Comparison of ENCODE assay signal across 24 cellular contexts in the genomic region with DNA sequence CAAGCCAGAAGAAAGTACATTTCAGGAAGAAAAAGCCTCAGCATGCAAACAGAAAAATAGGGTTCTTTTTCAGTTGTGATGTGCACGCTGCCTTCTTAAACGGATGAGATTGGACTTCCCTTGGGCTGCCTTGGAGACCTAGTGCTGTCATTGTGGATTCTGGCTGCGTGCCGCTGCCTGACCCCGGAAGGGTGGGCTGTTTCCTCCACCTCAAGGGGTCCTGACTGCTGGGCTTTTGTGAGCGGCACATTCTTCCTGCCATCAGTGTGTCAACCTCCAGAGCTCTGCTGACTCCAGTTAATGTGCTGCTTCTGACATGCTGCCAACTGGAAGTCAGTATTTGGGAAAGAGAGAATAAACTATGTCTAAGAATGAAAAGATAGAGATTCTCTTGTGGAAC.
"Had no signal": no experiment of that assay in that cellular context is flagged by ENCODE, and none has a peak within 500 bp of the region (broad histone marks: within the 10 kb centered on the region; RNA-seq: fewer than 3 reads in every experiment).

No MANE protein-coding gene starts in this region.

- H3K9me3 ChIP-seq: adrenal gland, gastroesophageal sphincter, heart left ventricle, mucosa of descending colon, prostate gland, right atrium auricular region, tibial nerve, uterus had no signal

- H3K27me3 Mint-ChIP-seq: activated CD4-positive, alpha-beta memory T cell treated with anti-CD3 and anti-CD28 coated beads, Interleukin-2, amount 10 ng/mL, durations not matched to agents 7 days and 5 days; activated CD4-positive, alpha-beta T cell treated with anti-CD3 and anti-CD28 coated beads for 36 hours; dendritic cell treated with granulocyte-macrophage colony-stimulating factor and Interleukin-4, amounts not matched to agents 40 ng/mL and 50 ng/mL, for 4 days; naive B cell; stimulated activated naive CD8-positive, alpha-beta T cell treated with anti-CD3 and anti-CD28 coated beads, Interleukin-15, Interleukin-2, amounts not matched to agents 100 ng/mL and 50 ng/mL, for 24 hours had no signal

- H3K27ac Mint-ChIP-seq: activated CD4-positive, alpha-beta memory T cell treated with anti-CD3 and anti-CD28 coated beads, Interleukin-2, amount 10 ng/mL, durations not matched to agents 7 days and 5 days; activated CD4-positive, alpha-beta T cell treated with anti-CD3 and anti-CD28 coated beads for 36 hours; dendritic cell treated with granulocyte-macrophage colony-stimulating factor and Interleukin-4, amounts not matched to agents 40 ng/mL and 50 ng/mL, for 4 days; naive B cell; stimulated activated naive CD8-positive, alpha-beta T cell treated with anti-CD3 and anti-CD28 coated beads, Interleukin-15, Interleukin-2, amounts not matched to agents 100 ng/mL and 50 ng/mL, for 24 hours; T-helper 2 cell treated with Interferon-gamma antibody and Interleukin-4, amounts not matched to agents 5 μg/mL and 100 μg/mL, for 36 hours had no signal

- H3K27ac ChIP-seq: adrenal gland, gastroesophageal sphincter, heart left ventricle, prostate gland, right atrium auricular region, tibial nerve, uterus had no signal

- H3K4me1 ChIP-seq: adrenal gland, prostate gland, uterus had no signal

- H3K4me1 Mint-ChIP-seq: activated CD4-positive, alpha-beta T cell treated with anti-CD3 and anti-CD28 coated beads for 36 hours; naive B cell had no signal

- FAIRE-seq: astrocyte, bronchial epithelial cell, TTC549 had no signal

- H3K36me3 ChIP-seq: uterus had no signal

- H3K9me3 Mint-ChIP-seq: activated CD4-positive, alpha-beta memory T cell treated with anti-CD3 and anti-CD28 coated beads, Interleukin-2, amount 10 ng/mL, durations not matched to agents 7 days and 5 days; activated T-cell treated with anti-CD3 and anti-CD28 coated beads, Interleukin-2, amount 50 U/mL, for 4 hours; dendritic cell treated with granulocyte-macrophage colony-stimulating factor and Interleukin-4, amounts not matched to agents 40 ng/mL and 50 ng/mL, for 4 days; naive B cell; stimulated activated naive CD8-positive, alpha-beta T cell treated with anti-CD3 and anti-CD28 coated beads, Interleukin-15, Interleukin-2, amounts not matched to agents 100 ng/mL and 50 ng/mL, for 24 hours; T-helper 2 cell treated with Interferon-gamma antibody and Interleukin-4, amounts not matched to agents 5 μg/mL and 100 μg/mL, for 36 hours had no signal

- ATAC-seq: activated CD4-positive, alpha-beta T cell treated with anti-CD3 and anti-CD28 coated beads for 36 hours; activated T-cell treated with anti-CD3 and anti-CD28 coated beads, Interleukin-2, amount 50 U/mL, for 4 hours; esophagus mucosa; gastroesophageal sphincter; mucosa of descending colon had no signal

- H3K4me3 ChIP-seq: adrenal gland, gastroesophageal sphincter, heart left ventricle, mucosa of descending colon, prostate gland, right atrium auricular region, tibial nerve, uterus had no signal

- DNase-seq: activated CD4-positive, alpha-beta memory T cell treated with anti-CD3 and anti-CD28 coated beads, Interleukin-2, amount 10 ng/mL, durations not matched to agents 7 days and 5 days; activated CD4-positive, alpha-beta T cell treated with anti-CD3 and anti-CD28 coated beads for 36 hours; activated effector memory CD4-positive, alpha-beta T cell treated with anti-CD3 and anti-CD28 coated beads, Interleukin-2, amount 50 U/mL, for 16 hours; activated naive CD4-positive, alpha-beta T cell treated with anti-CD3 and anti-CD28 coated beads, Interleukin-2, amount 50 U/mL, for 16 hours; activated T-cell treated with anti-CD3 and anti-CD28 coated beads, Interleukin-2, amount 50 U/mL, for 4 hours; adrenal gland; immature natural killer cell; kidney glomerular epithelial cell; mesenchymal stem cell; mucosa of descending colon; naive B cell; uterus had no signal

- H3K4me3 Mint-ChIP-seq: activated CD4-positive, alpha-beta memory T cell treated with anti-CD3 and anti-CD28 coated beads, Interleukin-2, amount 10 ng/mL, durations not matched to agents 7 days and 5 days; activated CD4-positive, alpha-beta T cell treated with anti-CD3 and anti-CD28 coated beads for 36 hours; activated T-cell treated with anti-CD3 and anti-CD28 coated beads, Interleukin-2, amount 50 U/mL, for 4 hours; dendritic cell treated with granulocyte-macrophage colony-stimulating factor and Interleukin-4, amounts not matched to agents 40 ng/mL and 50 ng/mL, for 4 days; stimulated activated naive CD8-positive, alpha-beta T cell treated with anti-CD3 and anti-CD28 coated beads, Interleukin-15, Interleukin-2, amounts not matched to agents 100 ng/mL and 50 ng/mL, for 24 hours; T-helper 2 cell treated with Interferon-gamma antibody and Interleukin-4, amounts not matched to agents 5 μg/mL and 100 μg/mL, for 36 hours had no signal

- H3K27me3 ChIP-seq: adrenal gland, gastroesophageal sphincter, heart left ventricle, right atrium auricular region, tibial nerve, uterus had no signal
